ENCODE assay signal across 26 cellular contexts in genomic region chr2:48146552-48146951, GRCh38.
DNase-seq lines count a peak whose midpoint lies in the region; ATAC-seq and TF ChIP-seq lines count a peak whose summit lies in the region.
"Had no signal": no experiment of that assay in that cellular context is flagged by ENCODE, and none has a peak within 500 bp of the region (broad histone marks: within the 10 kb centered on the region; RNA-seq: fewer than 3 reads in every experiment).

No MANE protein-coding gene starts in this region.

- peak overlapping the region; percentile 2 for H2BK15ac ChIP-seq in mesenchymal stem cell (ENCODE audit: low read depth, poor library complexity, severe bottlenecking)

- peak overlapping the region in 1 of 2 experiments; percentile 52 for H2BK12ac ChIP-seq in mesenchymal stem cell (ENCODE audit: low read length in 2 of 2)

- intact Hi-C loops in Caco-2 (cut with micrococcal nuclease; ENCODE audit: unreplicated experiment) = no loop called here

- H3K27ac Mint-ChIP-seq in Caco-2 (ENCODE audit: unreplicated experiment) = peak overlapping the region; percentile 85
- H3K27ac Mint-ChIP-seq: activated naive CD8-positive, alpha-beta T cell; CD4-positive, CD25-positive, alpha-beta regulatory T cell had no signal

- 97% methylated on average over 5 of the region's 6 CpGs for WGBS in mesenchymal stem cell

- DNase-seq in SKM-1 treated with dmso at 0.1 percent for 144 hours (lab: John Stamatoyannopoulos, UW; ENCODE audit: unreplicated experiment) (peak; percentile 28), SKM-1 (lab: John Stamatoyannopoulos, UW; ENCODE audit: unreplicated experiment) (no peak), Caco-2 (no peak), SK-N-MC (ENCODE audit: low read depth, low spot score) (no peak), mesenchymal stem cell (no peak), NCI-H2081 (lab: John Stamatoyannopoulos, UW) (no peak)
- DNase-seq: activated CD4-positive, alpha-beta T cell treated with anti-CD3 and anti-CD28 coated beads for 4 hours; caudate nucleus; CD4-positive, CD25-positive, alpha-beta regulatory T cell; dermis blood vessel endothelial cell; gastrocnemius medialis; left colon; NCI-H1105 treated with DMSO at 0.1 percent for 48 hours; NCI-H2029; NCI-H345; nucleus accumbens; RPMI8226; stimulated activated CD4-positive, alpha-beta T cell treated with anti-CD3 and anti-CD28 coated beads, Interleukin-15, amount 100 ng/mL, for 24 hours; thyroid gland had no signal

- H3K9ac ChIP-seq in SK-N-MC (ENCODE audit: insufficient read length) = peak overlapping the region; percentile 43
- no peak overlapping the region for H3K9ac ChIP-seq in mesenchymal stem cell (ENCODE audit: low read length)

- BruUV-seq in Caco-2 (replicated peaks; lab: Mats Ljungman, UMichigan) = TSS peak; percentile 52

- H3K27me3 ChIP-seq in Caco-2 (replicated peaks; ENCODE audit: control insufficient read depth, insufficient read depth, low read length) (no peaks in the 10 kb centered on the region), mesenchymal stem cell (ENCODE audit: control insufficient read depth in 1 of 2, insufficient read depth in 1 of 2, low read length in 2 of 2) (no peaks in the 10 kb centered on the region)
- H3K27me3 ChIP-seq: gastrocnemius medialis, SJSA1, thyroid gland had no signal

- H3K36me3 ChIP-seq in Caco-2 (ENCODE audit: control insufficient read depth, insufficient read depth, low read length) = no peaks in the 10 kb centered on the region
- no peaks in the 10 kb centered on the region for H3K36me3 ChIP-seq in SK-N-MC (ENCODE audit: insufficient read depth, low read length)
- no peaks in the 10 kb centered on the region for H3K36me3 ChIP-seq in mesenchymal stem cell (ENCODE audit: control insufficient read depth in 1 of 2, insufficient read depth in 2 of 2, low read depth in 1 of 2, low read length in 2 of 2)
- H3K36me3 ChIP-seq: gastrocnemius medialis, prostate gland, SJSA1, thyroid gland had no signal

- no peak overlapping the region for H3K4me2 ChIP-seq in mesenchymal stem cell (ENCODE audit: low read length, poor library complexity, severe bottlenecking)

- no peak overlapping the region for H2AFZ ChIP-seq in mesenchymal stem cell (ENCODE audit: low read depth, low read length)

- H3K9me3 ChIP-seq in Caco-2 (0 out of 2 replicates have a peak, but pooled peaks cover 4% of the 10 kb centered on the region), SK-N-MC (ENCODE audit: low read depth, low read length) (no peaks in the 10 kb centered on the region), mesenchymal stem cell (ENCODE audit: control insufficient read depth, low read length) (no peaks in the 10 kb centered on the region)
- H3K9me3 ChIP-seq: gastrocnemius medialis, prostate gland, SJSA1, thyroid gland had no signal

- no peak overlapping the region for H4K8ac ChIP-seq in mesenchymal stem cell (ENCODE audit: low read length)

- H3K18ac ChIP-seq in mesenchymal stem cell (ENCODE audit: low read depth in 1 of 2, low read length in 2 of 2) = peak overlapping the region in 1 of 2 experiments; percentile 34

- H3K23ac ChIP-seq in mesenchymal stem cell (ENCODE audit: low read length in 2 of 2) = no peak overlapping the region

- H3K4me3 ChIP-seq in Caco-2 (ENCODE audit: low read depth, low read length) = no peak overlapping the region
- H3K4me3 ChIP-seq in SK-N-MC = no peak overlapping the region
- no peak overlapping the region for H3K4me3 ChIP-seq in mesenchymal stem cell (ENCODE audit: insufficient read depth in 1 of 2, low read depth in 1 of 2, low read length in 2 of 2)
- H3K4me3 ChIP-seq: gastrocnemius medialis, prostate gland, SJSA1, thyroid gland had no signal

- no peak overlapping the region for H2BK5ac ChIP-seq in mesenchymal stem cell (ENCODE audit: low read depth, low read length, poor library complexity, severe bottlenecking)

- H3K14ac ChIP-seq in mesenchymal stem cell (ENCODE audit: low read length in 2 of 2) = no peak overlapping the region

- TF ChIP-seq CTCF in Caco-2 (IDR thresholded peaks at IDR 0.05; ENCODE audit: insufficient read depth in 1 of 2, low read depth in 1 of 2, low read length in 1 of 2, severe bottlenecking in 1 of 2, unreplicated experiment in 1 of 2) = no peak

- no peak overlapping the region for H3K4ac ChIP-seq in mesenchymal stem cell (ENCODE audit: low read depth in 1 of 2, low read length in 2 of 2)

- H3K9me3 Mint-ChIP-seq in Caco-2 (ENCODE audit: unreplicated experiment) = peaks cover 9% of the 10 kb centered on the region
- H3K9me3 Mint-ChIP-seq: activated T-helper 1 cell treated with anti-CD3 and anti-CD28 coated beads, Interleukin-12 subunit alpha, Interleukin-12 subunit beta, Interleukin-2, Interleukin-4 antibody, amounts not matched to agents 30 ng/mL and 10 ng/mL and 1 ng/mL, durations not matched to agents 14 hours and 24 hours and 36 hours; stimulated activated naive CD8-positive, alpha-beta T cell treated with anti-CD3 and anti-CD28 coated beads, Interleukin-15, Interleukin-2, amounts not matched to agents 100 ng/mL and 50 ng/mL, for 24 hours had no signal

- no peak overlapping the region for H2BK120ac ChIP-seq in mesenchymal stem cell (ENCODE audit: low read depth, low read length)

- POLR2A ChIA-PET in Caco-2 (lab: Charles Lee) = interaction anchor here (0.6 kb wide), 1 partner anchor 364 kb away, joined by 4 read pairs; the partner anchor contains the start of gene MSH6

- H3K27me3 Mint-ChIP-seq in Caco-2 (ENCODE audit: insufficient read depth, unreplicated experiment) = no peaks in the 10 kb centered on the region
- H3K27me3 Mint-ChIP-seq: activated naive CD8-positive, alpha-beta T cell had no signal

- H3K27ac ChIP-seq in SK-N-MC (peak overlapping the region; percentile 90), mesenchymal stem cell (ENCODE audit: low read length, poor library complexity, severe bottlenecking) (no peak overlapping the region)
- H3K27ac ChIP-seq: gastrocnemius medialis, prostate gland, SJSA1, thyroid gland had no signal

- H3K4me1 ChIP-seq in Caco-2 (no peaks in the 10 kb centered on the region), mesenchymal stem cell (ENCODE audit: control insufficient read depth, insufficient read depth, low read depth, low read length) (no peaks in the 10 kb centered on the region)
- H3K4me1 ChIP-seq: gastrocnemius medialis, prostate gland, SJSA1 had no signal

- CTCF ChIA-PET in Caco-2 (lab: Charles Lee) = no interaction called here

- H3K36me3 Mint-ChIP-seq in Caco-2 (ENCODE audit: insufficient read depth, unreplicated experiment) = no peaks in the 10 kb centered on the region
- H3K36me3 Mint-ChIP-seq: CD4-positive, CD25-positive, alpha-beta regulatory T cell had no signal

- H2AK5ac ChIP-seq in mesenchymal stem cell (ENCODE audit: low read length, severe bottlenecking) = no peak overlapping the region

- H3K4me1 Mint-ChIP-seq in Caco-2 (ENCODE audit: low read depth, unreplicated experiment) = peaks cover 13% of the 10 kb centered on the region

- H4K91ac ChIP-seq in mesenchymal stem cell (ENCODE audit: low read length) = no peak overlapping the region

- ATAC-seq in GM21447 (IDR thresholded peaks at IDR 0.05; ENCODE audit: unreplicated experiment) (no peak), HG03565 (IDR thresholded peaks at IDR 0.05; ENCODE audit: unreplicated experiment) (no peak)
- ATAC-seq: gastrocnemius medialis, left colon had no signal

- no peak overlapping the region for H3K4me3 Mint-ChIP-seq in Caco-2 (ENCODE audit: unreplicated experiment)
- H3K4me3 Mint-ChIP-seq: activated naive CD8-positive, alpha-beta T cell; activated T-helper 1 cell treated with anti-CD3 and anti-CD28 coated beads, Interleukin-12 subunit alpha, Interleukin-12 subunit beta, Interleukin-2, Interleukin-4 antibody, amounts not matched to agents 30 ng/mL and 10 ng/mL and 1 ng/mL, durations not matched to agents 14 hours and 24 hours and 36 hours; CD4-positive, CD25-positive, alpha-beta regulatory T cell; stimulated activated naive CD8-positive, alpha-beta T cell treated with anti-CD3 and anti-CD28 coated beads, Interleukin-15, Interleukin-2, amounts not matched to agents 100 ng/mL and 50 ng/mL, for 24 hours had no signal

- H3K79me1 ChIP-seq in mesenchymal stem cell (replicated peaks; ENCODE audit: low read length, poor library complexity, severe bottlenecking) = no peaks in the 10 kb centered on the region
